ENCODE assay signal across 1 cellular context in genomic region chr5:7372399-7372798, GRCh38.
TF ChIP-seq lines count a peak whose summit lies in the region.

No MANE protein-coding gene starts in this region.

TF ChIP-seq in HepG2, 621 proteins besides CTCF, POLR2A, EP300 and RAD21:
- no peak for TF ChIP-seq ZNF616 (CRISPR knock-in tag; IDR thresholded peaks at IDR 0.05; ENCODE audit: low read depth)
- no peak for TF ChIP-seq ATF4 (CRISPR knock-in tag; IDR thresholded peaks at IDR 0.05)
- 0 out of 2 replicates have a peak, but pooled peaks have one; percentile 33 for TF ChIP-seq HNRNPL (IDR thresholded peaks at IDR 0.05; ENCODE audit: low read depth, low read length)
